10 cellular contexts compared by ENCODE assay signal in genomic region chr7:98210513-98211220, GRCh38. TPM values are rescaled to one million over a fixed set of nuclear protein-coding genes. Genes with fewer than 3 reads are reported as not detected.
DNase-seq lines count a peak whose midpoint lies in the region; ATAC-seq and TF ChIP-seq lines count a peak whose summit lies in the region.
"Had no signal": no experiment of that assay in that cellular context is flagged by ENCODE, and none has a peak within 500 bp of the region (broad histone marks: within the 10 kb centered on the region; RNA-seq: fewer than 3 reads in every experiment).

No MANE protein-coding gene starts in this region.

- peak overlapping the region; percentile 10; the same call in 1 of the 2 replicates for H3K4me2 ChIP-seq in OCI-LY3 (ENCODE audit: low read length)

- H3K27ac ChIP-seq in OCI-LY3 (ENCODE audit: low read length) = no peak overlapping the region
- H3K27ac ChIP-seq in right atrium auricular region = no peak overlapping the region
- peak overlapping the region in 1 of 8 donors; percentile 40 for H3K27ac ChIP-seq in spleen

- 0 out of 2 replicates have a peak, but pooled peaks cover 10% of the 10 kb centered on the region for H4K20me1 ChIP-seq in OCI-LY3 (ENCODE audit: insufficient read depth, low read length)

- no peak for TF ChIP-seq CTCF in OCI-LY3 (IDR thresholded peaks at IDR 0.05; ENCODE audit: low read depth, low read length)
- no peak for TF ChIP-seq CTCF in right atrium auricular region (IDR thresholded peaks at IDR 0.05)
- TF ChIP-seq CTCF in spleen (IDR thresholded peaks at IDR 0.05 in 8 of 11, conservative IDR thresholded peaks at IDR 0.05 in 3 of 11) = no peak

- H3K4me1 ChIP-seq in OCI-LY3 (ENCODE audit: low read length) = no peaks in the 10 kb centered on the region
- peaks cover 0 to 10% of the 10 kb centered on the region in 2 donors for H3K4me1 ChIP-seq in right atrium auricular region
- peaks cover 0 to 29% (median 12%) of the 10 kb centered on the region in 6 donors for H3K4me1 ChIP-seq in spleen

- TF ChIP-seq POLR2A in spleen (IDR thresholded peaks at IDR 0.05) = no peak

- ATAC-seq in GM21737 (IDR thresholded peaks at IDR 0.05; ENCODE audit: unreplicated experiment) = no peak

- H3K4me3 ChIP-seq in OCI-LY3 (ENCODE audit: low read length) (peak overlapping the region; percentile 33; the same call in 1 of the 2 replicates), right atrium auricular region (peak overlapping the region; percentile 19 to 44), spleen (peak overlapping the region in 3 of 8 donors; percentile 22 to 65 (median 43))

- no peak overlapping the region for H3K9ac ChIP-seq in OCI-LY3 (ENCODE audit: low read length)

- no peaks in the 10 kb centered on the region for H3K79me2 ChIP-seq in OCI-LY3 (ENCODE audit: low read length)

- DNase-seq in NCI-H2107 treated with DMSO at 0.1 percent for 48 hours (lab: John Stamatoyannopoulos, UW; ENCODE audit: unreplicated experiment) (peak; percentile 19), NCI-H2107 (lab: John Stamatoyannopoulos, UW) (no peak), right atrium auricular region (ENCODE audit: low spot score) (no peak), spleen (peak; percentile 75), T1000 (lab: John Stamatoyannopoulos, UW) (no peak), CD1c-positive myeloid dendritic cell (ENCODE audit: extremely low spot score) (no peak)
- DNase-seq: immature natural killer cell had no signal

- H3K27me3 ChIP-seq in OCI-LY3 (ENCODE audit: low read depth, low read length) = peaks cover 5% of the 10 kb centered on the region; the same call in 1 of the 2 replicates
- H3K27me3 ChIP-seq in right atrium auricular region = no peaks in the 10 kb centered on the region
- H3K27me3 ChIP-seq in spleen (replicated peaks in 1 of 7) = peaks cover 0 to 39% (median 17%) of the 10 kb centered on the region in 7 donors

- 0 to 14% (median 10%) methylated on average over 2 to 48 of the region's 49 CpGs for WGBS in spleen, 5 donors

- H3K9me3 ChIP-seq in OCI-LY3 (ENCODE audit: insufficient read depth, low read length) (no peaks in the 10 kb centered on the region), right atrium auricular region (no peaks in the 10 kb centered on the region), spleen (no peaks in the 10 kb centered on the region)

- intact Hi-C loops in spleen (cut with DNase I; ENCODE audit: low total_unique reads) = no loop called here

- H2AFZ ChIP-seq in OCI-LY3 (ENCODE audit: low read depth, low read length) = no peak overlapping the region

- peaks cover 6% of the 10 kb centered on the region for H3K36me3 ChIP-seq in OCI-LY3 (replicated peaks; ENCODE audit: low read depth, low read length)
- H3K36me3 ChIP-seq in right atrium auricular region = peaks cover 18% of the 10 kb centered on the region
- H3K36me3 ChIP-seq in spleen = peaks cover 0 to 47% (median 18%) of the 10 kb centered on the region in 6 donors

RNA-seq across cellular contexts. Expression of gene BHLHA15, which starts 0.6 kb away (rescaled TPM):
- total RNA-seq in right atrium auricular region (under 1 TPM in 1 of 2 donors, not detected in 1; 0.83 TPM), spleen (10 to 100 TPM in 3 of 7 donors, 1 to 10 TPM in 4; 3.1 to 40.7 (median 9.3) TPM)
- under 1 TPM in 2 of 3 donors, not detected in 1; 0.11 to 0.61 TPM for polyA plus RNA-seq in spleen
- total RNA-seq: CD4-positive, CD25-positive, alpha-beta regulatory T cell had no signal
- polyA plus RNA-seq: CD4-positive, CD25-positive, alpha-beta regulatory T cell; immature natural killer cell had no signal

RNA-seq across cellular contexts. Expression of gene TECPR1, which starts 41.4 kb away (rescaled TPM):
- total RNA-seq in right atrium auricular region = 10 to 100 TPM; 11.5 to 13.9 TPM
- total RNA-seq in spleen = 10 to 100 TPM; 19.0 to 86.4 (median 46.1) TPM
- 10 to 100 TPM in 2 of 3 donors, 1 to 10 TPM in 1; 8.4 to 26.1 (median 14.3) TPM for polyA plus RNA-seq in spleen

Comparison
In these comparisons a context has a peak if more than half of its experiments do, and no peak if none do; other contexts are left out.
1. DNase-seq: peak in NCI-H2107 treated with DMSO at 0.1 percent for 48 hours (single experiment) and spleen (single experiment); none in NCI-H2107 (single experiment), right atrium auricular region (single experiment), T1000 (single experiment) and CD1c-positive myeloid dendritic cell (single experiment).